8 cellular contexts compared by ENCODE assay signal in genomic region chr1:56820755-56821461, GRCh38. TPM values are rescaled to one million over a fixed set of nuclear protein-coding genes. Genes with fewer than 3 reads are reported as not detected.
DNase-seq lines count a peak whose midpoint lies in the region; ATAC-seq, FAIRE-seq and TF ChIP-seq lines count a peak whose summit lies in the region.

No MANE protein-coding gene starts in this region.

- H3K4me1 ChIP-seq in small intestine (ENCODE audit: control insufficient read depth in 2 of 2, insufficient read depth in 1 of 2, low read depth in 1 of 2, low read length in 1 of 2), result no peaks in the 10 kb centered on the region

- no peaks in the 10 kb centered on the region for H3K9me3 ChIP-seq in small intestine (ENCODE audit: control insufficient read depth, low read depth)

- H3K27me3 Mint-ChIP-seq in T-helper 2 cell treated with Interferon-gamma antibody and Interleukin-4, amounts not matched to agents 5 μg/mL and 100 μg/mL, for 36 hours (ENCODE audit: low read depth), result peaks cover 3% of the 10 kb centered on the region

- peak; percentile 72 for ATAC-seq in HG02759 (IDR thresholded peaks at IDR 0.05; ENCODE audit: unreplicated experiment)

- H3K27ac ChIP-seq in small intestine (ENCODE audit: low read depth in 1 of 2, low read length in 1 of 2), result no peak overlapping the region

- no peak overlapping the region for H3K27ac Mint-ChIP-seq in T-helper 2 cell treated with Interferon-gamma antibody and Interleukin-4, amounts not matched to agents 5 μg/mL and 100 μg/mL, for 36 hours

- in situ Hi-C loops in astrocyte of the cerebellum (cut with HindIII; ENCODE audit: low sequenced_read_pairs), result no loop called here

- peak; percentile 99 for TF ChIP-seq CTCF in astrocyte of the cerebellum (IDR thresholded peaks at IDR 0.05; ENCODE audit: low read depth, low read length, missing control alignments)

- no peaks in the 10 kb centered on the region for H3K9me3 Mint-ChIP-seq in T-helper 2 cell treated with Interferon-gamma antibody and Interleukin-4, amounts not matched to agents 5 μg/mL and 100 μg/mL, for 36 hours

- H3K36me3 Mint-ChIP-seq in T-helper 2 cell treated with Interferon-gamma antibody and Interleukin-4, amounts not matched to agents 5 μg/mL and 100 μg/mL, for 36 hours (ENCODE audit: low read depth), result no peaks in the 10 kb centered on the region

- H3K4me3 ChIP-seq in astrocyte of the cerebellum (ENCODE audit: low read depth, low read length), result no peak overlapping the region
- no peak overlapping the region for H3K4me3 ChIP-seq in small intestine (ENCODE audit: low read depth in 1 of 2, low read length in 2 of 2)

- WGBS in small intestine, 3 donors, result 13 to 16% (median 15%) methylated on average over 7 of the region's 7 CpGs

- H3K36me3 ChIP-seq in small intestine (ENCODE audit: control insufficient read depth in 2 of 2, insufficient read depth in 2 of 2, low read length in 2 of 2), result no peaks in the 10 kb centered on the region

- H3K4me1 Mint-ChIP-seq in T-helper 2 cell treated with Interferon-gamma antibody and Interleukin-4, amounts not matched to agents 5 μg/mL and 100 μg/mL, for 36 hours (ENCODE audit: low read depth), result no peaks in the 10 kb centered on the region

- H3K27me3 ChIP-seq in small intestine (ENCODE audit: control insufficient read depth in 2 of 2, insufficient read depth in 2 of 2, low read length in 2 of 2), result no peaks in the 10 kb centered on the region

- H3K4me3 Mint-ChIP-seq in T-helper 2 cell treated with Interferon-gamma antibody and Interleukin-4, amounts not matched to agents 5 μg/mL and 100 μg/mL, for 36 hours, result no peak overlapping the region

- FAIRE-seq in small intestine (lab: Jason Lieb, UNC), result no peak

- DNase-seq in NCI-H2081 (lab: John Stamatoyannopoulos, UW), result peak; percentile 71 to 73
- DNase-seq in NCI-H2081 treated with DMSO at 0.1 percent for 48 hours (lab: John Stamatoyannopoulos, UW), result no peak
- DNase-seq in NCI-H1092 treated with DMSO at 0.1 percent for 48 hours (lab: John Stamatoyannopoulos, UW), result peak; percentile 40
- peak; percentile 57 for DNase-seq in T-helper 2 cell treated with Interferon-gamma antibody and Interleukin-4, amounts not matched to agents 5 μg/mL and 100 μg/mL, for 36 hours (ENCODE audit: low spot score)
- peak; percentile 63 for DNase-seq in astrocyte of the cerebellum (ENCODE audit: low read depth)
- peak; percentile 48 to 73 for DNase-seq in hippocampal formation (lab: John Stamatoyannopoulos, UW)
- DNase-seq in small intestine, result peak; percentile 75

RNA-seq across cellular contexts. Expression of gene FYB2, which starts 1.7 kb away (rescaled TPM):
- 1 to 10 TPM in 2 of 3 donors, not detected in 1; 1.1 to 1.2 TPM for polyA plus RNA-seq in small intestine

RNA-seq across cellular contexts. Expression of gene C8A, which starts 33.7 kb away (rescaled TPM):
- 1 to 10 TPM; 2.0 to 2.4 (median 2.2) TPM for polyA plus RNA-seq in small intestine
